ENCODE assay signal across 1 cellular context in the genomic region with DNA sequence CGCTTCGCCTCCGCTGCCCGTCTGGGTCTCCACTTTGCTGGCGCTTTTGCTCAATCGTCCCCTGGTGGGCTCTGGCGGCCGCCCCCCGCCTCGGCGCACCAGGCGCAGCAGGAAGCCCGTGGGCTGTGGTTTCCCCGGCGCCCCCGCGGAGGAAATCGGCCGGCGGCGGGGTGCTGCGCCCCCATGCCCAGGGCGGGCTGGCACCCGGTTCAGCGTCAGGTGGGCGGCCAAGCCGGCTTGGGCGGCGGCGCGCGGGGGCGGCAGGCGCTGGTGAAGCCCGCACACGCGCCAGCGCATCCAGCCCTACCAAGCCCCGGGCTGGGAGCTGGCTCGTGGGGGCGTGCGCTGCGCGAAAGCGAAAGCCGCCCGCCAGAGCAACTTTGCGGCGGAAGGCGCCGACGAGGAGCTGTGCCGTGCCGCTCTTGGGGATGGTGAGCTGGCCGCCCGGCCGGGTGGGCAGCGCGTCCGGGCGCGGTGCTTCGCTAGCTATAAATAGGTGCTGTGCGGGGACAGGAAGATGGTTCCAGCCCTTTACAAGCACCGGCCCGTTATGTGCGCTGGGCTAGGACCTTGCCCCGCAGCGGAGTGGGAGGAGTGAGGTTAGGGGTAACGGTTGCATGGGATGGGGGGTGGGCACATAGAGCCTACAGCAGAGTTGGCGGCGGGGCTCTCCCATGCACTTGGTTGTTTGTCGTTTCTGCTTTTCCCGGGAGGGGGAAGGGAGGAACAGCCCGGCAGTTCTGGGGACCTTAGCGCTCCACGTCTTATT.
TF ChIP-seq lines count a peak whose summit lies in the region.

No MANE protein-coding gene starts in this region.

TF ChIP-seq in HepG2, 621 proteins besides CTCF, POLR2A, EP300 and RAD21 (continued from another document):
- TF ChIP-seq, protein P1, sequence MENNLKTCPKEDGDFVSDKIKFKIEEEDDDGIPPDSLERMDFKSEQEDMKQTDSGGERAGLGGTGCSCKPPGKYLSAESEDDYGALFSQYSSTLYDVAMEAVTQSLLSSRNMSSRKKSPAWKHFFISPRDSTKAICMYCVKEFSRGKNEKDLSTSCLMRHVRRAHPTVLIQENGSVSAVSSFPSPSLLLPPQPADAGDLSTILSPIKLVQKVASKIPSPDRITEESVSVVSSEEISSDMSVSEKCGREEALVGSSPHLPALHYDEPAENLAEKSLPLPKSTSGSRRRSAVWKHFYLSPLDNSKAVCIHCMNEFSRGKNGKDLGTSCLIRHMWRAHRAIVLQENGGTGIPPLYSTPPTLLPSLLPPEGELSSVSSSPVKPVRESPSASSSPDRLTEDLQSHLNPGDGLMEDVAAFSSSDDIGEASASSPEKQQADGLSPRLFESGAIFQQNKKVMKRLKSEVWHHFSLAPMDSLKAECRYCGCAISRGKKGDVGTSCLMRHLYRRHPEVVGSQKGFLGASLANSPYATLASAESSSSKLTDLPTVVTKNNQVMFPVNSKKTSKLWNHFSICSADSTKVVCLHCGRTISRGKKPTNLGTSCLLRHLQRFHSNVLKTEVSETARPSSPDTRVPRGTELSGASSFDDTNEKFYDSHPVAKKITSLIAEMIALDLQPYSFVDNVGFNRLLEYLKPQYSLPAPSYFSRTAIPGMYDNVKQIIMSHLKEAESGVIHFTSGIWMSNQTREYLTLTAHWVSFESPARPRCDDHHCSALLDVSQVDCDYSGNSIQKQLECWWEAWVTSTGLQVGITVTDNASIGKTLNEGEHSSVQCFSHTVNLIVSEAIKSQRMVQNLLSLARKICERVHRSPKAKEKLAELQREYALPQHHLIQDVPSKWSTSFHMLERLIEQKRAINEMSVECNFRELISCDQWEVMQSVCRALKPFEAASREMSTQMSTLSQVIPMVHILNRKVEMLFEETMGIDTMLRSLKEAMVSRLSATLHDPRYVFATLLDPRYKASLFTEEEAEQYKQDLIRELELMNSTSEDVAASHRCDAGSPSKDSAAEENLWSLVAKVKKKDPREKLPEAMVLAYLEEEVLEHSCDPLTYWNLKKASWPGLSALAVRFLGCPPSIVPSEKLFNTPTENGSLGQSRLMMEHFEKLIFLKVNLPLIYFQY (CRISPR knock-in tag; IDR thresholded peaks at IDR 0.05; ENCODE audit: borderline replicate concordance) = 0 out of 2 replicates have a peak, but pooled peaks have one; percentile 32
- TF ChIP-seq, protein P2, sequence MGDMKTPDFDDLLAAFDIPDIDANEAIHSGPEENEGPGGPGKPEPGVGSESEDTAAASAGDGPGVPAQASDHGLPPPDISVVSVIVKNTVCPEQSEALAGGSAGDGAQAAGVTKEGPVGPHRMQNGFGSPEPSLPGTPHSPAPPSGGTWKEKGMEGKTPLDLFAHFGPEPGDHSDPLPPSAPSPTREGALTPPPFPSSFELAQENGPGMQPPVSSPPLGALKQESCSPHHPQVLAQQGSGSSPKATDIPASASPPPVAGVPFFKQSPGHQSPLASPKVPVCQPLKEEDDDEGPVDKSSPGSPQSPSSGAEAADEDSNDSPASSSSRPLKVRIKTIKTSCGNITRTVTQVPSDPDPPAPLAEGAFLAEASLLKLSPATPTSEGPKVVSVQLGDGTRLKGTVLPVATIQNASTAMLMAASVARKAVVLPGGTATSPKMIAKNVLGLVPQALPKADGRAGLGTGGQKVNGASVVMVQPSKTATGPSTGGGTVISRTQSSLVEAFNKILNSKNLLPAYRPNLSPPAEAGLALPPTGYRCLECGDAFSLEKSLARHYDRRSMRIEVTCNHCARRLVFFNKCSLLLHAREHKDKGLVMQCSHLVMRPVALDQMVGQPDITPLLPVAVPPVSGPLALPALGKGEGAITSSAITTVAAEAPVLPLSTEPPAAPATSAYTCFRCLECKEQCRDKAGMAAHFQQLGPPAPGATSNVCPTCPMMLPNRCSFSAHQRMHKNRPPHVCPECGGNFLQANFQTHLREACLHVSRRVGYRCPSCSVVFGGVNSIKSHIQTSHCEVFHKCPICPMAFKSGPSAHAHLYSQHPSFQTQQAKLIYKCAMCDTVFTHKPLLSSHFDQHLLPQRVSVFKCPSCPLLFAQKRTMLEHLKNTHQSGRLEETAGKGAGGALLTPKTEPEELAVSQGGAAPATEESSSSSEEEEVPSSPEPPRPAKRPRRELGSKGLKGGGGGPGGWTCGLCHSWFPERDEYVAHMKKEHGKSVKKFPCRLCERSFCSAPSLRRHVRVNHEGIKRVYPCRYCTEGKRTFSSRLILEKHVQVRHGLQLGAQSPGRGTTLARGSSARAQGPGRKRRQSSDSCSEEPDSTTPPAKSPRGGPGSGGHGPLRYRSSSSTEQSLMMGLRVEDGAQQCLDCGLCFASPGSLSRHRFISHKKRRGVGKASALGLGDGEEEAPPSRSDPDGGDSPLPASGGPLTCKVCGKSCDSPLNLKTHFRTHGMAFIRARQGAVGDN (CRISPR knock-in tag; IDR thresholded peaks at IDR 0.05) = no peak
- peak; percentile 35; the same call in 1 of the 2 replicates for TF ChIP-seq ZNF543 (CRISPR knock-in tag; IDR thresholded peaks at IDR 0.05)
- TF ChIP-seq NCOR1 (IDR thresholded peaks at IDR 0.05; ENCODE audit: borderline replicate concordance, low read length) = no peak
- TF ChIP-seq ZNF253 (CRISPR knock-in tag; IDR thresholded peaks at IDR 0.05; ENCODE audit: borderline replicate concordance) = no peak
- peak; percentile 15 for TF ChIP-seq ASH2L (IDR thresholded peaks at IDR 0.05; ENCODE audit: insufficient read length, low read depth, low read length)
- TF ChIP-seq ZNF761 (CRISPR knock-in tag; conservative IDR thresholded peaks at IDR 0.05) = 0 out of 2 replicates have a peak, but pooled peaks have one; percentile 50
- TF ChIP-seq PAX8 (CRISPR knock-in tag; IDR thresholded peaks at IDR 0.05; ENCODE audit: borderline replicate concordance) = no peak
- TF ChIP-seq ZNF460 (CRISPR knock-in tag; IDR thresholded peaks at IDR 0.05; ENCODE audit: borderline replicate concordance) = no peak
- TF ChIP-seq, protein P3, sequence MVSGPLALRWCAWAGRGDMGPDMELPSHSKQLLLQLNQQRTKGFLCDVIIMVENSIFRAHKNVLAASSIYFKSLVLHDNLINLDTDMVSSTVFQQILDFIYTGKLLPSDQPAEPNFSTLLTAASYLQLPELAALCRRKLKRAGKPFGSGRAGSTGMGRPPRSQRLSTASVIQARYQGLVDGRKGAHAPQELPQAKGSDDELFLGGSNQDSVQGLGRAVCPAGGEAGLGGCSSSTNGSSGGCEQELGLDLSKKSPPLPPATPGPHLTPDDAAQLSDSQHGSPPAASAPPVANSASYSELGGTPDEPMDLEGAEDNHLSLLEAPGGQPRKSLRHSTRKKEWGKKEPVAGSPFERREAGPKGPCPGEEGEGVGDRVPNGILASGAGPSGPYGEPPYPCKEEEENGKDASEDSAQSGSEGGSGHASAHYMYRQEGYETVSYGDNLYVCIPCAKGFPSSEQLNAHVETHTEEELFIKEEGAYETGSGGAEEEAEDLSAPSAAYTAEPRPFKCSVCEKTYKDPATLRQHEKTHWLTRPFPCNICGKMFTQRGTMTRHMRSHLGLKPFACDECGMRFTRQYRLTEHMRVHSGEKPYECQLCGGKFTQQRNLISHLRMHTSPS (CRISPR knock-in tag; IDR thresholded peaks at IDR 0.05; ENCODE audit: low read depth) = no peak
- no peak for TF ChIP-seq SP5 (CRISPR knock-in tag; IDR thresholded peaks at IDR 0.05; ENCODE audit: borderline replicate concordance, low read depth)
- no peak for TF ChIP-seq ZMAT5 (CRISPR knock-in tag; IDR thresholded peaks at IDR 0.05; ENCODE audit: borderline replicate concordance, low read depth)
- TF ChIP-seq ZNF333 (CRISPR knock-in tag; IDR thresholded peaks at IDR 0.05; ENCODE audit: borderline replicate concordance) = 0 out of 2 replicates have a peak, but pooled peaks have one; percentile 12
- no peak for TF ChIP-seq ISX (CRISPR knock-in tag; conservative IDR thresholded peaks at IDR 0.05)
- TF ChIP-seq SRSF1 (optimal IDR thresholded peaks at IDR 0.05; ENCODE audit: low read depth, low read length) = peak; percentile 72
- TF ChIP-seq ARHGAP35 (CRISPR knock-in tag; IDR thresholded peaks at IDR 0.05; ENCODE audit: borderline replicate concordance) = 0 out of 2 replicates have a peak, but pooled peaks have one; percentile 43
- TF ChIP-seq SIX1 (CRISPR knock-in tag; IDR thresholded peaks at IDR 0.05; ENCODE audit: borderline replicate concordance) = no peak
- TF ChIP-seq ZBTB46 (CRISPR knock-in tag; IDR thresholded peaks at IDR 0.05; ENCODE audit: borderline replicate concordance) = 0 out of 2 replicates have a peak, but pooled peaks have one; percentile 51
- no peak for TF ChIP-seq TCF12 (IDR thresholded peaks at IDR 0.05)
- TF ChIP-seq TCF12 (CRISPR knock-in tag; IDR thresholded peaks at IDR 0.05) = no peak
- 0 out of 2 replicates have a peak, but pooled peaks have one; percentile 53 for TF ChIP-seq ZNF891 (CRISPR knock-in tag; IDR thresholded peaks at IDR 0.05)
- no peak for TF ChIP-seq ARID2 (CRISPR knock-in tag; IDR thresholded peaks at IDR 0.05; ENCODE audit: borderline replicate concordance)
- 0 out of 2 replicates have a peak, but pooled peaks have one; percentile 29 for TF ChIP-seq ZNF343 (CRISPR knock-in tag; IDR thresholded peaks at IDR 0.05)
